ENCODE assay signal across 35 cellular contexts in genomic region chr17:81939218-81939617, GRCh38. TPM values are rescaled to one million over a fixed set of nuclear protein-coding genes. Genes with fewer than 3 reads are reported as not detected.
A peak's percentile ranks its signal among the peaks of the same experiment; 100 is the strongest.
DNase-seq lines count a peak whose midpoint lies in the region; ATAC-seq and TF ChIP-seq lines count a peak whose summit lies in the region.
"Had no signal": no experiment of that assay in that cellular context is flagged by ENCODE, and none has a peak within 500 bp of the region (broad histone marks: within the 10 kb centered on the region; RNA-seq: fewer than 3 reads in every experiment).

No MANE protein-coding gene starts in this region.

- H3K4me3 Mint-ChIP-seq in glutamatergic neuron (ENCODE audit: unreplicated experiment) = peak overlapping the region; percentile 42
- H3K4me3 Mint-ChIP-seq in activated CD4-positive, alpha-beta T cell treated with anti-CD3 and anti-CD28 coated beads, Interleukin-2, amount 10 ng/mL, durations not matched to agents 24 days and 14 days = no peak overlapping the region
- no peak overlapping the region for H3K4me3 Mint-ChIP-seq in Caco-2 (ENCODE audit: unreplicated experiment)
- H3K4me3 Mint-ChIP-seq: activated CD4-positive, alpha-beta T cell treated with anti-CD3 and anti-CD28 coated beads for 36 hours; activated naive CD4-positive, alpha-beta T cell treated with anti-CD3 and anti-CD28 coated beads, Interleukin-2, amount 10 ng/mL, durations not matched to agents 7 days and 5 days; natural killer cell had no signal

- no TSS peak for BruUV-seq in Caco-2 (replicated peaks; lab: Mats Ljungman, UMichigan)

- H3K27ac Mint-ChIP-seq in glutamatergic neuron (ENCODE audit: unreplicated experiment) (no peak overlapping the region), Caco-2 (ENCODE audit: unreplicated experiment) (no peak overlapping the region)
- H3K27ac Mint-ChIP-seq in activated CD4-positive, alpha-beta T cell treated with anti-CD3 and anti-CD28 coated beads, Interleukin-2, amount 10 ng/mL, durations not matched to agents 24 days and 14 days = no peak overlapping the region
- H3K27ac Mint-ChIP-seq: activated CD4-positive, alpha-beta T cell treated with anti-CD3 and anti-CD28 coated beads for 36 hours; activated CD8-positive, alpha-beta T cell treated with anti-CD3 and anti-CD28 coated beads, Interleukin-2, amount 10 ng/mL, durations not matched to agents 7 days and 5 days; natural killer cell had no signal

- peaks cover 8% of the 10 kb centered on the region for H3K27me3 Mint-ChIP-seq in glutamatergic neuron (ENCODE audit: unreplicated experiment)
- no peaks in the 10 kb centered on the region for H3K27me3 Mint-ChIP-seq in activated CD4-positive, alpha-beta T cell treated with anti-CD3 and anti-CD28 coated beads, Interleukin-2, amount 10 ng/mL, durations not matched to agents 24 days and 14 days
- no peaks in the 10 kb centered on the region for H3K27me3 Mint-ChIP-seq in Caco-2 (ENCODE audit: insufficient read depth, unreplicated experiment)

- CTCF ChIA-PET in Caco-2 (lab: Charles Lee) = no interaction called here

- POLR2A ChIA-PET in Caco-2 (lab: Charles Lee) = no interaction called here

- TF ChIP-seq CTCF in glutamatergic neuron (IDR thresholded peaks at IDR 0.05; ENCODE audit: partially characterized antibody, unreplicated experiment) = no peak
- no peak for TF ChIP-seq CTCF in Caco-2 (IDR thresholded peaks at IDR 0.05; ENCODE audit: insufficient read depth in 1 of 2, low read depth in 1 of 2, low read length in 1 of 2, severe bottlenecking in 1 of 2, unreplicated experiment in 1 of 2)

- H3K9me3 ChIP-seq in Caco-2 = no peaks in the 10 kb centered on the region
- H3K9me3 ChIP-seq: adrenal gland, body of pancreas, gastroesophageal sphincter, mucosa of descending colon, pancreas, upper lobe of left lung had no signal

- intact Hi-C loops in Right ventricle myocardium inferior (cut with DNase I) (no loop called here), left ventricle myocardium superior (cut with micrococcal nuclease) (no loop called here), Caco-2 (cut with micrococcal nuclease; ENCODE audit: unreplicated experiment) (no loop called here)
- intact Hi-C loops in activated CD4-positive, alpha-beta T cell treated with anti-CD3 and anti-CD28 coated beads, Interleukin-2, amount 10 ng/mL, durations not matched to agents 24 days and 14 days (cut with micrococcal nuclease) = no loop called here

- ATAC-seq in Right ventricle myocardium inferior (no peak), left ventricle myocardium superior (no peak)
- ATAC-seq: activated CD4-positive, alpha-beta T cell treated with anti-CD3 and anti-CD28 coated beads for 36 hours; activated CD8-positive, alpha-beta T cell treated with anti-CD3 and anti-CD28 coated beads, Interleukin-2, amount 10 ng/mL, durations not matched to agents 7 days and 5 days; body of pancreas; mucosa of descending colon; natural killer cell; pancreas; PC-3 had no signal

- H3K9me3 Mint-ChIP-seq in glutamatergic neuron (ENCODE audit: unreplicated experiment) (peaks cover 6% of the 10 kb centered on the region), Caco-2 (ENCODE audit: unreplicated experiment) (no peaks in the 10 kb centered on the region)
- no peaks in the 10 kb centered on the region for H3K9me3 Mint-ChIP-seq in activated CD4-positive, alpha-beta T cell treated with anti-CD3 and anti-CD28 coated beads, Interleukin-2, amount 10 ng/mL, durations not matched to agents 24 days and 14 days
- H3K9me3 Mint-ChIP-seq: activated naive CD4-positive, alpha-beta T cell treated with anti-CD3 and anti-CD28 coated beads, Interleukin-2, amount 10 ng/mL, durations not matched to agents 7 days and 5 days; natural killer cell had no signal

- peaks cover 3% of the 10 kb centered on the region; the same call in 1 of the 2 replicates for H3K36me3 ChIP-seq in Caco-2 (ENCODE audit: control insufficient read depth, insufficient read depth, low read length)
- H3K36me3 ChIP-seq: adrenal gland, gastroesophageal sphincter, pancreas, upper lobe of left lung had no signal

- DNase-seq in Right ventricle myocardium inferior (ENCODE audit: missing footprints) (peak; percentile 28), left ventricle myocardium superior (no peak), glutamatergic neuron (no peak), Caco-2 (no peak)
- DNase-seq in activated CD4-positive, alpha-beta T cell treated with anti-CD3 and anti-CD28 coated beads, Interleukin-2, amount 10 ng/mL, durations not matched to agents 24 days and 14 days = no peak
- DNase-seq: 8988T; activated CD4-positive, alpha-beta T cell treated with anti-CD3 and anti-CD28 coated beads for 36 hours; activated CD8-positive, alpha-beta T cell treated with anti-CD3 and anti-CD28 coated beads, Interleukin-2, amount 10 ng/mL, durations not matched to agents 7 days and 5 days; activated naive CD4-positive, alpha-beta T cell treated with anti-CD3 and anti-CD28 coated beads, Interleukin-2, amount 10 ng/mL, durations not matched to agents 7 days and 5 days; adrenal gland; body of pancreas; Calu3; DMS79 treated with DMSO at 0.1 percent for 48 hours; GDM1; Kasumi-1; MV-4-11; natural killer cell; NCI-H1436 treated with DMSO at 0.1 percent for 48 hours; NCI-H2081 treated with DMSO at 0.1 percent for 48 hours; NCI-H2227 treated with DMSO at 0.1 percent for 48 hours; NCI-H526 treated with DMSO at 0.1 percent for 48 hours; NK-92 treated with Interleukin-12 subunit alpha and Interleukin-12 subunit beta, amount 100 ng/mL, for 24 hours; PC-3; stimulated activated naive CD4-positive, alpha-beta T cell; T-helper 2 cell had no signal

- peaks cover 15% of the 10 kb centered on the region for H3K4me1 Mint-ChIP-seq in glutamatergic neuron (ENCODE audit: low read depth, unreplicated experiment)
- H3K4me1 Mint-ChIP-seq in activated CD4-positive, alpha-beta T cell treated with anti-CD3 and anti-CD28 coated beads, Interleukin-2, amount 10 ng/mL, durations not matched to agents 24 days and 14 days = peaks cover 12% of the 10 kb centered on the region
- peaks cover 5% of the 10 kb centered on the region for H3K4me1 Mint-ChIP-seq in Caco-2 (ENCODE audit: low read depth, unreplicated experiment)

- peaks cover 4% of the 10 kb centered on the region; the same call in 1 of the 2 replicates for H3K4me1 ChIP-seq in Caco-2

- H3K4me3 ChIP-seq in Caco-2 (ENCODE audit: low read depth, low read length) = no peak overlapping the region
- H3K4me3 ChIP-seq: adrenal gland, body of pancreas, gastroesophageal sphincter, mucosa of descending colon, pancreas, smooth muscle cell, upper lobe of left lung had no signal

- no peaks in the 10 kb centered on the region for H3K27me3 ChIP-seq in Caco-2 (replicated peaks; ENCODE audit: control insufficient read depth, insufficient read depth, low read length)
- H3K27me3 ChIP-seq: adrenal gland, body of pancreas, pancreas had no signal

- no peaks in the 10 kb centered on the region for H3K36me3 Mint-ChIP-seq in glutamatergic neuron (ENCODE audit: unreplicated experiment)
- peaks cover 7% of the 10 kb centered on the region for H3K36me3 Mint-ChIP-seq in activated CD4-positive, alpha-beta T cell treated with anti-CD3 and anti-CD28 coated beads, Interleukin-2, amount 10 ng/mL, durations not matched to agents 24 days and 14 days (ENCODE audit: low read depth)
- H3K36me3 Mint-ChIP-seq in Caco-2 (ENCODE audit: insufficient read depth, unreplicated experiment) = peaks cover 40% of the 10 kb centered on the region
- H3K36me3 Mint-ChIP-seq: activated naive CD4-positive, alpha-beta T cell treated with anti-CD3 and anti-CD28 coated beads, Interleukin-2, amount 10 ng/mL, durations not matched to agents 7 days and 5 days; natural killer cell had no signal

- peak overlapping the region; percentile 69 for H3K27ac ChIP-seq in temporal lobe (ENCODE audit: low read depth, low read length)
- H3K27ac ChIP-seq: adrenal gland, body of pancreas, gastroesophageal sphincter, pancreas, upper lobe of left lung had no signal

RNA-seq across cellular contexts. Expression of gene PYCR1, which starts 2.1 kb away (rescaled TPM):
- total RNA-seq in Right ventricle myocardium inferior (6.2 TPM), left ventricle myocardium superior (4.0 TPM), glutamatergic neuron (ENCODE audit: unreplicated experiment) (68.1 TPM), temporal lobe (13.8 TPM), Caco-2 (2022) (200 and 203 TPM in 2 replicates)
- 136 and 138 TPM in 2 replicates for total RNA-seq in activated CD4-positive, alpha-beta T cell treated with anti-CD3 and anti-CD28 coated beads, Interleukin-2, amount 10 ng/mL, durations not matched to agents 24 days and 14 days

RNA-seq across cellular contexts. Expression of gene MYADML2, which starts 7.8 kb away (rescaled TPM):
- 3.7 TPM for total RNA-seq in Right ventricle myocardium inferior
- total RNA-seq in left ventricle myocardium superior = 4.0 TPM
- 0.69 TPM for total RNA-seq in glutamatergic neuron (ENCODE audit: unreplicated experiment)
- not detected for total RNA-seq in temporal lobe
- total RNA-seq in activated CD4-positive, alpha-beta T cell treated with anti-CD3 and anti-CD28 coated beads, Interleukin-2, amount 10 ng/mL, durations not matched to agents 24 days and 14 days = not detected in 2 replicates
- total RNA-seq in Caco-2 (2022) = not detected in 2 replicates
- total RNA-seq: activated CD4-positive, alpha-beta T cell treated with anti-CD3 and anti-CD28 coated beads for 36 hours; activated CD8-positive, alpha-beta T cell treated with anti-CD3 and anti-CD28 coated beads, Interleukin-2, amount 10 ng/mL, durations not matched to agents 7 days and 5 days; adrenal gland; body of pancreas; Calu3; endothelial cell of umbilical vein; fibroblast of lung; gastroesophageal sphincter; lung microvascular endothelial cell; natural killer cell; pancreas; PC-3; smooth muscle cell; upper lobe of left lung had no signal

RNA-seq across cellular contexts. Expression of gene MAFG, which starts 11.7 kb away (rescaled TPM):
- total RNA-seq in Right ventricle myocardium inferior (26.2 TPM), left ventricle myocardium superior (27.5 TPM), glutamatergic neuron (ENCODE audit: unreplicated experiment) (30.6 TPM), temporal lobe (11.3 TPM), Caco-2 (2022) (28.9 and 29.1 TPM in 2 replicates)
- total RNA-seq in activated CD4-positive, alpha-beta T cell treated with anti-CD3 and anti-CD28 coated beads, Interleukin-2, amount 10 ng/mL, durations not matched to agents 24 days and 14 days = 32.5 and 33.3 TPM in 2 replicates

RNA-seq across cellular contexts. Expression of gene SIRT7, which starts 21.2 kb away (rescaled TPM):
- total RNA-seq in Right ventricle myocardium inferior (6.2 TPM), left ventricle myocardium superior (6.3 TPM), glutamatergic neuron (ENCODE audit: unreplicated experiment) (38.7 TPM), temporal lobe (8.6 TPM), Caco-2 (2022) (55.6 and 57.4 TPM in 2 replicates)
- total RNA-seq in activated CD4-positive, alpha-beta T cell treated with anti-CD3 and anti-CD28 coated beads, Interleukin-2, amount 10 ng/mL, durations not matched to agents 24 days and 14 days = 54.9 and 58.2 TPM in 2 replicates

RNA-seq across cellular contexts. Expression of gene NOTUM, which starts 21.8 kb away (rescaled TPM):
- 0.89 TPM for total RNA-seq in Right ventricle myocardium inferior
- 0.52 TPM for total RNA-seq in left ventricle myocardium superior
- 39.8 TPM for total RNA-seq in glutamatergic neuron (ENCODE audit: unreplicated experiment)
- total RNA-seq in temporal lobe = 0.25 TPM
- total RNA-seq in activated CD4-positive, alpha-beta T cell treated with anti-CD3 and anti-CD28 coated beads, Interleukin-2, amount 10 ng/mL, durations not matched to agents 24 days and 14 days = 1.7 and 1.8 TPM in 2 replicates
- 11.1 and 13.0 TPM in 2 replicates for total RNA-seq in Caco-2 (2022)
- total RNA-seq: Calu3, endothelial cell of umbilical vein, left cardiac atrium, natural killer cell, PC-3 had no signal
